ENCODE assay signal across 11 cellular contexts in the genomic region with DNA sequence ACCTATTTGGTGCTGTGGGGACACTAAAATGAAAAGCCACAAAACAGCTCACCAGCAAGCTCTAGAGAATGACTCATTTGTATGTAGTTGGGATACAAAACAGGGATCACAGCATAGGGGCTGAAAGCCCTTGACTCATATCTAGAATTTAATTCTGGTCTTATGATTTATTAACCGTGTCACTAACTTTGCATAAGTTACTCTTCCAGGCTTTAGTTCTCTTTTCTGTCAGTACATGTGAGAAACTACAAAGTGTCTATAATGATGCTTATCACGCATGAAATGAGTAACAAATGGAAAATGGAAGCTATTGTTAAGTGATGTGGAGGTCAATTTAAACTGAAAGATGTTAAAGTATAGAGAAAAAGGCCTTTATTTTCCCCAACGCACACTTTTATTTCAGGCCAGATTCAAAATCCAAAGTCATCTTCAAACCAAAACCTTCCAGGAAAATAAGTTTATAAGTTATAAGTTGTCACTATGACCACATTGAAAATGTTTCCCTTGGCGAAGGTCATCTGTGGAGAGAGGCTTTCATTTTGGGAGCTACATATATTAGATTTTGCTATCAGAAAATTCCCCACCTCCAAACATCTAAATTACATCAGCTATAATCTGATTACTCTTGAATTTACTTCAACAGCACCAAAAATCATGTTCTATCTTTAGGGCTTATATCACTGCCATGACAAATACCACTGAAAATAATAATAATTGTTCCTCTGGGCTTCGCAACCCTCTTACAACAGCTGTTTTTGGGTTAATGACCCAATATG.
DNase-seq lines count a peak whose midpoint lies in the region; ATAC-seq, FAIRE-seq and TF ChIP-seq lines count a peak whose summit lies in the region.
"Had no signal": no experiment of that assay in that cellular context is flagged by ENCODE, and none has a peak within 500 bp of the region (broad histone marks: within the 10 kb centered on the region; RNA-seq: fewer than 3 reads in every experiment).

No MANE protein-coding gene starts in this region.

- ATAC-seq in GM18870 (IDR thresholded peaks at IDR 0.05; ENCODE audit: unreplicated experiment) (peak; percentile 93), HG03521 (IDR thresholded peaks at IDR 0.05; ENCODE audit: unreplicated experiment) (peak; percentile 86), foreskin keratinocyte (peak; percentile 19), pancreas (no peak), GM23338 (no peak)

- H3K4me3 ChIP-seq in pancreas (no peak overlapping the region), GM23338 (no peak overlapping the region)
- H3K4me3 ChIP-seq: MG63 had no signal

- no peak for FAIRE-seq in pancreas (lab: Jason Lieb, UNC)

- WGBS in pancreas, 2 donors, result 56 to 66% methylated on average over 5 of the region's 5 CpGs

- H3K4me1 Mint-ChIP-seq in HFFc6 (ENCODE audit: low read depth), result peaks cover 90% of the 10 kb centered on the region
- H3K4me1 Mint-ChIP-seq in GM23338, result peaks cover 6% of the 10 kb centered on the region; the same call in 2 of the 3 replicates
- no peaks in the 10 kb centered on the region for H3K4me1 Mint-ChIP-seq in type B pancreatic cell (ENCODE audit: unreplicated experiment)

- H3K79me2 ChIP-seq in GM23338 (replicated peaks; ENCODE audit: insufficient read depth), result no peaks in the 10 kb centered on the region

- H3K27ac ChIP-seq in foreskin keratinocyte, result no peak overlapping the region
- H3K27ac ChIP-seq in pancreas, result no peak overlapping the region
- H3K27ac ChIP-seq in GM23338 (ENCODE audit: low read depth), result no peak overlapping the region

- peak; percentile 8 for DNase-seq in HFFc6
- no peak for DNase-seq in foreskin keratinocyte
- DNase-seq in pancreas, result no peak
- no peak for DNase-seq in GM23338 (ENCODE audit: low spot score)
- no peak for DNase-seq in activated CD4-positive, alpha-beta T cell treated with anti-CD3 and anti-CD28 coated beads for 4 hours
- DNase-seq in type B pancreatic cell (ENCODE audit: extremely low spot score, unreplicated experiment), result no peak
- DNase-seq: GDM1, MG63 had no signal

- no peaks in the 10 kb centered on the region for H4K20me1 ChIP-seq in GM23338 (replicated peaks; ENCODE audit: insufficient read depth)

- H3K27ac Mint-ChIP-seq in HFFc6, result peak overlapping the region; percentile 2; the same call in 1 of the 2 replicates
- H3K27ac Mint-ChIP-seq in GM23338, result no peak overlapping the region
- H3K27ac Mint-ChIP-seq in type B pancreatic cell, result no peak overlapping the region
- H3K27ac Mint-ChIP-seq: activated naive CD8-positive, alpha-beta T cell had no signal

- no peaks in the 10 kb centered on the region for H3K4me1 ChIP-seq in foreskin keratinocyte
- no peaks in the 10 kb centered on the region for H3K4me1 ChIP-seq in pancreas
- H3K4me1 ChIP-seq in GM23338 (ENCODE audit: insufficient read depth), result peaks cover 5% of the 10 kb centered on the region; the same call in 1 of the 2 replicates

- no peaks in the 10 kb centered on the region; the same call in none of the 2 replicates for H3K27me3 Mint-ChIP-seq in HFFc6 (ENCODE audit: insufficient read depth)
- no peaks in the 10 kb centered on the region for H3K27me3 Mint-ChIP-seq in GM23338 (ENCODE audit: insufficient read depth, low read depth, poor library complexity)
- no peaks in the 10 kb centered on the region for H3K27me3 Mint-ChIP-seq in type B pancreatic cell
- H3K27me3 Mint-ChIP-seq: activated naive CD8-positive, alpha-beta T cell had no signal

- intact Hi-C loops in pancreas (cut with DNase I), result no loop called here

- H3K9me3 ChIP-seq in pancreas, result no peaks in the 10 kb centered on the region
- H3K9me3 ChIP-seq: MG63 had no signal

- H2AFZ ChIP-seq in GM23338, result no peak overlapping the region

- no peaks in the 10 kb centered on the region for H3K9me2 ChIP-seq in GM23338 (ENCODE audit: insufficient read depth)

- no peak for TF ChIP-seq CTCF in HFFc6 (IDR thresholded peaks at IDR 0.05)
- no peak for TF ChIP-seq CTCF in foreskin keratinocyte (conservative IDR thresholded peaks at IDR 0.05)
- TF ChIP-seq CTCF in pancreas (IDR thresholded peaks at IDR 0.05), result no peak
- no peak for TF ChIP-seq CTCF in GM23338 (conservative IDR thresholded peaks at IDR 0.05; ENCODE audit: low read depth in 2 of 2)
- TF ChIP-seq CTCF in type B pancreatic cell (conservative IDR thresholded peaks at IDR 0.05), result no peak

- 0 out of 2 replicates have a peak, but pooled peaks cover 5% of the 10 kb centered on the region for H3K36me3 Mint-ChIP-seq in HFFc6 (ENCODE audit: low read depth)
- H3K36me3 Mint-ChIP-seq in GM23338 (ENCODE audit: low read depth), result no peaks in the 10 kb centered on the region; the same call in 1 of the 3 replicates
- no peaks in the 10 kb centered on the region for H3K36me3 Mint-ChIP-seq in type B pancreatic cell
- H3K36me3 Mint-ChIP-seq: activated naive CD8-positive, alpha-beta T cell had no signal

- no peaks in the 10 kb centered on the region for H3K36me3 ChIP-seq in pancreas
- no peaks in the 10 kb centered on the region for H3K36me3 ChIP-seq in GM23338 (ENCODE audit: insufficient read depth)
- H3K36me3 ChIP-seq: MG63 had no signal

- H3K4me3 Mint-ChIP-seq in HFFc6 (no peak overlapping the region; the same call in 1 of the 2 replicates), GM23338 (no peak overlapping the region), type B pancreatic cell (no peak overlapping the region)
- H3K4me3 Mint-ChIP-seq: activated naive CD8-positive, alpha-beta T cell had no signal

- no peaks in the 10 kb centered on the region for H3F3A ChIP-seq in GM23338 (replicated peaks; ENCODE audit: low read depth)

- H3K4me2 ChIP-seq in GM23338, result no peak overlapping the region

- H3K27me3 ChIP-seq in foreskin keratinocyte, result no peaks in the 10 kb centered on the region
- H3K27me3 ChIP-seq in pancreas, result no peaks in the 10 kb centered on the region
- no peaks in the 10 kb centered on the region for H3K27me3 ChIP-seq in GM23338 (ENCODE audit: insufficient read depth)
- H3K27me3 ChIP-seq: MG63 had no signal

- H3K9me3 Mint-ChIP-seq in HFFc6 (no peaks in the 10 kb centered on the region), GM23338 (peaks cover 43% of the 10 kb centered on the region), type B pancreatic cell (no peaks in the 10 kb centered on the region)

TF ChIP-seq in GM23338, 12 proteins besides CTCF, POLR2A, EP300 and RAD21 (continues in another document):
- TF ChIP-seq, protein P1, sequence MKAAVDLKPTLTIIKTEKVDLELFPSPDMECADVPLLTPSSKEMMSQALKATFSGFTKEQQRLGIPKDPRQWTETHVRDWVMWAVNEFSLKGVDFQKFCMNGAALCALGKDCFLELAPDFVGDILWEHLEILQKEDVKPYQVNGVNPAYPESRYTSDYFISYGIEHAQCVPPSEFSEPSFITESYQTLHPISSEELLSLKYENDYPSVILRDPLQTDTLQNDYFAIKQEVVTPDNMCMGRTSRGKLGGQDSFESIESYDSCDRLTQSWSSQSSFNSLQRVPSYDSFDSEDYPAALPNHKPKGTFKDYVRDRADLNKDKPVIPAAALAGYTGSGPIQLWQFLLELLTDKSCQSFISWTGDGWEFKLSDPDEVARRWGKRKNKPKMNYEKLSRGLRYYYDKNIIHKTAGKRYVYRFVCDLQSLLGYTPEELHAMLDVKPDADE (IDR thresholded peaks at IDR 0.05), result no peak

Comparison
In these comparisons a context has a peak if more than half of its experiments do, and no peak if none do; other contexts are left out.
1. ATAC-seq: peak in GM18870 (single experiment), HG03521 (single experiment) and foreskin keratinocyte (single experiment); none in pancreas (0 of 4) and GM23338 (single experiment).